In the genomic region with DNA sequence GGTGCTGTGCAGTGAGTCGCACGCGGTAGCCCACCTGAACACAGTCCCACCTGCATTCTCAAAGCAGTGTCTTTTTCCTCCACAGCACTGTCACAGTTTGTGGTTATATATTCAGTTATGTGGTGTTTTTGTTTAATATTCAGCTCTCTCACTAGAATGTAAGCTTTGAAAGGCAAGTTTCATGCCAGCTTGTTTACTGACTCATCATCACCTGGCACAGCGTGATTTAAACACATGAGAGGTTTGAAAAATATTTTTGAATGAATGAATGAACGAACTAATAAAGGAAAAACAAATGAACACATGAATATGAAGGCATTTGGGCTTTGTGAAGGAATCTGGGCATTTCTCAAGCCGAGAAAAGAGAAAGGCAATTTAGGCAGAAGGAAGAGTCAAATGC, we compare ENCODE assay signal across 16 cellular contexts. TPM values are rescaled to one million over a fixed set of nuclear protein-coding genes. Genes with fewer than 3 reads are reported as not detected.
A peak's percentile ranks its signal among the peaks of the same experiment; 100 is the strongest.
DNase-seq lines count a peak whose midpoint lies in the region; ATAC-seq, FAIRE-seq and TF ChIP-seq lines count a peak whose summit lies in the region.
"Had no signal": no experiment of that assay in that cellular context is flagged by ENCODE, and none has a peak within 500 bp of the region (broad histone marks: within the 10 kb centered on the region; RNA-seq: fewer than 3 reads in every experiment).

No MANE protein-coding gene starts in this region.

- peaks cover 3% of the 10 kb centered on the region for H3K27me3 Mint-ChIP-seq in activated CD4-positive, alpha-beta T cell treated with anti-CD3 and anti-CD28 coated beads, Interleukin-2, amount 10 ng/mL, durations not matched to agents 7 days and 5 days
- H3K27me3 Mint-ChIP-seq: CD4-positive, CD25-positive, alpha-beta regulatory T cell had no signal

- H2BK5ac ChIP-seq in neuronal stem cell (ENCODE audit: low read length), result no peak overlapping the region

- H3K27me3 ChIP-seq in liver (ENCODE audit: control insufficient read depth in 4 of 4, insufficient read depth in 4 of 4, low read length in 3 of 4) (no peaks in the 10 kb centered on the region), HepG2 (ENCODE audit: control insufficient read depth in 1 of 2, insufficient read depth in 2 of 2, low read length in 2 of 2) (no peaks in the 10 kb centered on the region), mammary epithelial cell (ENCODE audit: insufficient read depth, low read length) (no peaks in the 10 kb centered on the region), neuronal stem cell (ENCODE audit: control insufficient read depth in 3 of 3, insufficient read depth in 3 of 3, low read depth in 1 of 3, low read length in 3 of 3) (peaks cover 0 to 3% (median 0%) of the 10 kb centered on the region in 3 experiments)
- H3K27me3 ChIP-seq: BLaER1 had no signal

- no peak for ATAC-seq in HepG2
- ATAC-seq: GM12878 had no signal

- H2BK12ac ChIP-seq in neuronal stem cell (ENCODE audit: low read length), result no peak overlapping the region

- TF ChIP-seq EP300 in HepG2 (IDR thresholded peaks at IDR 0.05; ENCODE audit: low read depth in 2 of 2, low read length in 2 of 2), result no peak
- no peak for TF ChIP-seq EP300 in HepG2 (CRISPR knock-in tag; IDR thresholded peaks at IDR 0.05; ENCODE audit: borderline replicate concordance)

- no peak for TF ChIP-seq POLR2A in HepG2 (IDR thresholded peaks at IDR 0.05; ENCODE audit: insufficient read depth in 1 of 2, low read depth in 2 of 2, low read length in 2 of 2)

- DNase-seq in HepG2 (ENCODE audit: low spot score) (no peak), mammary epithelial cell (peak; percentile 49), kidney tubule cell (ENCODE audit: low spot score) (peak; percentile 36), neuronal stem cell (ENCODE audit: low spot score) (no peak), COR-L47 (lab: John Stamatoyannopoulos, UW) (no peak)
- DNase-seq in activated CD4-positive, alpha-beta T cell treated with anti-CD3 and anti-CD28 coated beads, Interleukin-2, amount 10 ng/mL, durations not matched to agents 7 days and 5 days, result no peak
- DNase-seq: 8988T; AML-193; Calu3; CD4-positive, CD25-positive, alpha-beta regulatory T cell; DMS 273 treated with DMSO at 0.1 percent for 48 hours; GM23248; H7 had no signal

- H3K9ac ChIP-seq in liver (ENCODE audit: low read depth in 1 of 2, low read length in 2 of 2), result no peak overlapping the region
- H3K9ac ChIP-seq in HepG2 (ENCODE audit: insufficient read depth, low read depth, low read length), result no peak overlapping the region
- H3K9ac ChIP-seq in mammary epithelial cell (ENCODE audit: insufficient read depth, low read length), result no peak overlapping the region
- no peak overlapping the region for H3K9ac ChIP-seq in neuronal stem cell (ENCODE audit: low read depth, low read length, poor library complexity)
- H3K9ac ChIP-seq: BLaER1, GM23248 had no signal

- no peak overlapping the region for H3K23ac ChIP-seq in neuronal stem cell (ENCODE audit: low read depth, low read length, poor library complexity)

- intact Hi-C loops in HepG2 (cut with micrococcal nuclease; ENCODE audit: unreplicated experiment) (no loop called here), mammary epithelial cell (cut with micrococcal nuclease) (loop anchor here (5.0 kb wide), 1 partner anchor 261 kb away; no protein-coding TSS in a partner anchor)

- CTCF ChIA-PET in HepG2 (lab: Yijun Ruan, JAX; ENCODE audit: low intra/inter-chr PET ratio, low total read pairs) (no interaction called here), mammary epithelial cell (lab: Charles Lee; ENCODE audit: low non-redundant PET) (interaction anchor here (0.9 kb wide), 1 partner anchor 105 kb away, joined by 3 read pairs; no protein-coding TSS in a partner anchor)
- CTCF ChIA-PET in activated CD4-positive, alpha-beta T cell treated with anti-CD3 and anti-CD28 coated beads, Interleukin-2, amount 10 ng/mL, durations not matched to agents 7 days and 5 days (lab: Charles Lee), result interaction anchor here (1.5 to 2.4 kb wide), 3 partner anchors 12 to 387 kb away, joined by 3 to 6 read pairs (median 4); no protein-coding TSS in a partner anchor

- H3K4me1 Mint-ChIP-seq in activated CD4-positive, alpha-beta T cell treated with anti-CD3 and anti-CD28 coated beads, Interleukin-2, amount 10 ng/mL, durations not matched to agents 7 days and 5 days, result peaks cover 4% of the 10 kb centered on the region

- H2BK15ac ChIP-seq in neuronal stem cell (ENCODE audit: low read length), result no peak overlapping the region

- H3K4me1 ChIP-seq in liver (ENCODE audit: control insufficient read depth in 4 of 4, insufficient read depth in 4 of 4, low read length in 3 of 4), result peaks cover 7 to 44% (median 32%) of the 10 kb centered on the region in 4 donors
- H3K4me1 ChIP-seq in HepG2 (ENCODE audit: insufficient read depth, low read length), result peaks cover 42% of the 10 kb centered on the region
- no peaks in the 10 kb centered on the region for H3K4me1 ChIP-seq in mammary epithelial cell (ENCODE audit: insufficient read depth, low read length)
- H3K4me1 ChIP-seq in neuronal stem cell (ENCODE audit: control insufficient read depth in 2 of 2, insufficient read depth in 1 of 2, low read depth in 1 of 2, low read length in 2 of 2), result peaks cover 0 to 4% of the 10 kb centered on the region in 2 donors

- H3K36me3 ChIP-seq in liver (ENCODE audit: control insufficient read depth in 4 of 4, insufficient read depth in 3 of 4, low read depth in 1 of 4, low read length in 3 of 4) (peaks cover 2 to 15% (median 5%) of the 10 kb centered on the region in 4 donors), HepG2 (replicated peaks in 1 of 2; ENCODE audit: control insufficient read depth in 1 of 2, insufficient read depth in 2 of 2, low read length in 2 of 2) (no peaks in the 10 kb centered on the region), mammary epithelial cell (ENCODE audit: insufficient read depth, low read length) (no peaks in the 10 kb centered on the region), neuronal stem cell (replicated peaks in 1 of 2; ENCODE audit: control insufficient read depth in 2 of 2, insufficient read depth in 2 of 2, low read length in 2 of 2) (no peaks in the 10 kb centered on the region)

- dilution Hi-C loops in mammary epithelial cell (cut with HindIII; ENCODE audit: low sequenced_read_pairs), result no loop called here

- no peak overlapping the region for H2AFZ ChIP-seq in HepG2 (ENCODE audit: low read length)
- no peak overlapping the region for H2AFZ ChIP-seq in mammary epithelial cell (ENCODE audit: low read depth, low read length)
- no peak overlapping the region for H2AFZ ChIP-seq in neuronal stem cell (ENCODE audit: low read length)
- H2AFZ ChIP-seq: GM23248 had no signal

- H3K27ac Mint-ChIP-seq in activated CD4-positive, alpha-beta T cell treated with anti-CD3 and anti-CD28 coated beads, Interleukin-2, amount 10 ng/mL, durations not matched to agents 7 days and 5 days, result no peak overlapping the region

- H3K79me2 ChIP-seq in HepG2 (ENCODE audit: insufficient read depth, low read length) (no peaks in the 10 kb centered on the region), mammary epithelial cell (ENCODE audit: insufficient read depth, low read length) (no peaks in the 10 kb centered on the region)

- H3K18ac ChIP-seq in neuronal stem cell (ENCODE audit: low read length), result no peak overlapping the region

- H3K14ac ChIP-seq in neuronal stem cell (ENCODE audit: low read length), result no peak overlapping the region

- H4K8ac ChIP-seq in neuronal stem cell (ENCODE audit: low read depth, low read length), result no peak overlapping the region

- H4K91ac ChIP-seq in neuronal stem cell (ENCODE audit: low read depth, low read length, poor library complexity), result no peak overlapping the region

- WGBS in liver, result 94% methylated on average over 6 of the region's 6 CpGs
- WGBS in HepG2 (ENCODE audit: low lambda C conversion rate), result 85% methylated on average over 6 of the region's 6 CpGs
- 75% methylated on average over 6 of the region's 6 CpGs for WGBS in mammary epithelial cell (ENCODE audit: low coverage, missing lambda C conversion rate)
- no CpG with 5 or more reads among the region's 6 CpGs for WGBS in neuronal stem cell (ENCODE audit: extremely low coverage in 2 of 2, insufficient read length in 2 of 2, insufficient replicate concordance in 1 of 2), 2 donors

- H3K4me3 ChIP-seq in liver (ENCODE audit: low read depth in 1 of 3, low read length in 3 of 3), result no peak overlapping the region
- no peak overlapping the region for H3K4me3 ChIP-seq in HepG2 (replicated peaks in 1 of 3; ENCODE audit: insufficient read depth in 1 of 3, low read depth in 2 of 3, low read length in 3 of 3)
- no peak overlapping the region for H3K4me3 ChIP-seq in mammary epithelial cell (replicated peaks in 1 of 3; ENCODE audit: insufficient read depth in 1 of 3, low read depth in 2 of 3, low read length in 3 of 3)
- H3K4me3 ChIP-seq in neuronal stem cell (ENCODE audit: low read length in 2 of 2), result no peak overlapping the region
- H3K4me3 ChIP-seq: BLaER1, GM12878, GM23248 had no signal

- POLR2A ChIA-PET in HepG2 (lab: Yijun Ruan, JAX), result no interaction called here
- POLR2A ChIA-PET in activated CD4-positive, alpha-beta T cell treated with anti-CD3 and anti-CD28 coated beads, Interleukin-2, amount 10 ng/mL, durations not matched to agents 7 days and 5 days (lab: Charles Lee), result no interaction called here

- BruUV-seq in HepG2 (replicated peaks; lab: Mats Ljungman, UMichigan) (no TSS peak), mammary epithelial cell (replicated peaks; lab: Mats Ljungman, UMichigan) (no TSS peak)

- H2BK120ac ChIP-seq in neuronal stem cell (ENCODE audit: low read depth, low read length), result no peak overlapping the region

- in situ Hi-C loops in HepG2 (cut with HindIII; ENCODE audit: extremely low pct_ligation_motif_present, low pct_unique_long_range_greater_than_20kb), result no loop called here
- in situ Hi-C loops in mammary epithelial cell (cut with MboI; ENCODE audit: low sequenced_read_pairs in 2 of 2), result no loop called here

- no peaks in the 10 kb centered on the region for H4K20me1 ChIP-seq in HepG2 (ENCODE audit: insufficient read depth, low read length)
- no peaks in the 10 kb centered on the region for H4K20me1 ChIP-seq in mammary epithelial cell (ENCODE audit: insufficient read depth, low read length)

- no peak overlapping the region for H3K4ac ChIP-seq in neuronal stem cell (ENCODE audit: low read length)

- H3K27ac ChIP-seq in liver (ENCODE audit: low read depth in 1 of 2, low read length in 2 of 2) (peak overlapping the region; percentile 42 to 58), HepG2 (ENCODE audit: extremely low read length, insufficient read depth, low read length) (no peak overlapping the region), mammary epithelial cell (ENCODE audit: insufficient read depth, low read depth, low read length) (no peak overlapping the region), neuronal stem cell (replicated peaks; ENCODE audit: low read length) (no peak overlapping the region)
- H3K27ac ChIP-seq: BLaER1, GM23248 had no signal

- H2AK5ac ChIP-seq in neuronal stem cell (ENCODE audit: low read depth, low read length), result no peak overlapping the region

- no peak for FAIRE-seq in HepG2 (lab: Jason Lieb, UNC)
- FAIRE-seq: GM12878 had no signal

- no peak overlapping the region for H3K4me3 Mint-ChIP-seq in activated CD4-positive, alpha-beta T cell treated with anti-CD3 and anti-CD28 coated beads, Interleukin-2, amount 10 ng/mL, durations not matched to agents 7 days and 5 days
- H3K4me3 Mint-ChIP-seq: CD4-positive, CD25-positive, alpha-beta regulatory T cell had no signal

- no peaks in the 10 kb centered on the region for H3K36me3 Mint-ChIP-seq in activated CD4-positive, alpha-beta T cell treated with anti-CD3 and anti-CD28 coated beads, Interleukin-2, amount 10 ng/mL, durations not matched to agents 7 days and 5 days (ENCODE audit: low read depth)
- H3K36me3 Mint-ChIP-seq: CD4-positive, CD25-positive, alpha-beta regulatory T cell had no signal

- H3K9me3 ChIP-seq in liver (ENCODE audit: control insufficient read depth in 4 of 4, low read length in 3 of 4) (no peaks in the 10 kb centered on the region), HepG2 (ENCODE audit: low read length) (no peaks in the 10 kb centered on the region), mammary epithelial cell (replicated peaks; ENCODE audit: insufficient read depth, low read length) (no peaks in the 10 kb centered on the region), neuronal stem cell (replicated peaks in 1 of 2; ENCODE audit: control insufficient read depth in 2 of 2, insufficient read depth in 1 of 2, low read depth in 1 of 2, low read length in 2 of 2) (no peaks in the 10 kb centered on the region)
- H3K9me3 ChIP-seq: BLaER1 had no signal

- H3K79me1 ChIP-seq in neuronal stem cell (ENCODE audit: low read depth, low read length), result no peaks in the 10 kb centered on the region

- TF ChIP-seq CTCF in liver (IDR thresholded peaks at IDR 0.05; ENCODE audit: low read depth, low read length, missing input control), result no peak
- TF ChIP-seq CTCF in HepG2 (CRISPR knock-in tag; IDR thresholded peaks at IDR 0.05), result no peak
- TF ChIP-seq CTCF in mammary epithelial cell (conservative IDR thresholded peaks at IDR 0.05 in 1 of 2, IDR thresholded peaks at IDR 0.05 in 1 of 2; ENCODE audit: extremely low read depth in 1 of 2, insufficient read depth in 1 of 2, low read depth in 1 of 2, low read length in 2 of 2), result no peak

- H3K4me2 ChIP-seq in HepG2 (ENCODE audit: low read depth, low read length), result no peak overlapping the region
- no peak overlapping the region for H3K4me2 ChIP-seq in mammary epithelial cell (ENCODE audit: insufficient read depth, low read depth, low read length)
- no peak overlapping the region for H3K4me2 ChIP-seq in neuronal stem cell (ENCODE audit: insufficient read depth, low read length, poor library complexity, severe bottlenecking)
- H3K4me2 ChIP-seq: BLaER1 had no signal

- H3K9me3 Mint-ChIP-seq in activated CD4-positive, alpha-beta T cell treated with anti-CD3 and anti-CD28 coated beads, Interleukin-2, amount 10 ng/mL, durations not matched to agents 7 days and 5 days, result no peaks in the 10 kb centered on the region
- H3K9me3 Mint-ChIP-seq: CD4-positive, CD25-positive, alpha-beta regulatory T cell had no signal

- TF ChIP-seq RAD21 in liver (IDR thresholded peaks at IDR 0.05) (no peak), HepG2 (CRISPR knock-in tag; IDR thresholded peaks at IDR 0.05) (no peak)

RNA-seq across cellular contexts. Expression of a gene that starts 51.9 kb away (rescaled TPM):
- total RNA-seq in liver (100 to 1,000 TPM in 1 of 2 donors, 10 to 100 TPM in 1; 72.9 to 115 TPM), HepG2 (2016; rRNA removed; fragmentation: Illumina TruSeq; extraction: Trizol) (86.8 and 120 TPM in 2 replicates), mammary epithelial cell (100 to 1,000 TPM; 114 to 129 TPM)
- polyA plus RNA-seq in liver (10 to 100 TPM; 20.5 to 37.9 TPM), HepG2 (2011; rRNA removed) (38.4 and 43.8 TPM in 2 replicates), mammary epithelial cell (59.7 TPM)
- total RNA-seq in HepG2 (2016; cell fraction: cytosol; rRNA removed; fragmentation: Illumina TruSeq; extraction: Trizol; ENCODE audit: low read depth), result 31.8 and 36.9 TPM in 2 replicates
- 86.8 and 122 TPM in 2 replicates for total RNA-seq in HepG2 (2016; cell fraction: insoluble cytoplasmic fraction; rRNA removed; fragmentation: Illumina TruSeq; extraction: Trizol)
- total RNA-seq in HepG2 (2016; cell fraction: membrane; rRNA removed; fragmentation: Illumina TruSeq; extraction: Trizol), result 49.6 and 60.6 TPM in 2 replicates
- 124 and 152 TPM in 2 replicates for total RNA-seq in HepG2 (2016; cell fraction: nucleus; rRNA removed; fragmentation: Illumina TruSeq; extraction: Trizol)
- 44.8 and 98.9 TPM in 2 replicates for polyA plus RNA-seq in HepG2 (2011; cell fraction: cytosol; rRNA removed)
- 34.3 and 45.7 TPM in 2 replicates for polyA plus RNA-seq in HepG2 (2011; cell fraction: nucleus; rRNA removed)
- polyA plus RNA-seq in HepG2 (2012), result 81.7 and 88.4 TPM in 2 replicates
- 8.5 and 10.4 TPM in 2 replicates for polyA plus RNA-seq in HepG2 (2016; cell fraction: cytosol; fragmentation: Illumina TruSeq; extraction: Trizol; ENCODE audit: low read depth)
- polyA plus RNA-seq in HepG2 (2016; cell fraction: insoluble cytoplasmic fraction; fragmentation: Illumina TruSeq; extraction: Trizol; ENCODE audit: low read depth), result 64.6 and 77.0 TPM in 2 replicates
- 21.8 and 23.0 TPM in 2 replicates for polyA plus RNA-seq in HepG2 (2016; cell fraction: membrane; fragmentation: Illumina TruSeq; extraction: Trizol; ENCODE audit: low read depth)
- polyA plus RNA-seq in HepG2 (2016; cell fraction: nucleus; fragmentation: Illumina TruSeq; extraction: Trizol; ENCODE audit: insufficient read depth, low read depth), result 107 and 112 TPM in 2 replicates
- 36.3 and 40.6 TPM in 2 replicates for polyA minus RNA-seq in HepG2 (2011; rRNA and poly(A)+ RNA removed; ENCODE audit: low replicate concordance)
- 55.8 and 62.3 TPM in 2 replicates for polyA minus RNA-seq in HepG2 (2011; cell fraction: cytosol; rRNA and poly(A)+ RNA removed)
- polyA minus RNA-seq in HepG2 (2011; cell fraction: nucleus; rRNA and poly(A)+ RNA removed), result 121 and 136 TPM in 2 replicates
- 58.3 TPM for polyA minus RNA-seq in mammary epithelial cell
- polyA plus RNA-seq in neuronal stem cell (2013, experiment 1 of 2), result 37.0 TPM
- polyA plus RNA-seq in neuronal stem cell (2013, experiment 2 of 2), result 37.5 TPM
- total RNA-seq in activated CD4-positive, alpha-beta T cell treated with anti-CD3 and anti-CD28 coated beads, Interleukin-2, amount 10 ng/mL, durations not matched to agents 7 days and 5 days, result 10 to 100 TPM; 73.5 to 76.1 TPM

Comparison
In these comparisons a context has a peak if more than half of its experiments do, and no peak if none do; other contexts are left out.
1. H3K27ac ChIP-seq: peak in liver (2 of 2); none in HepG2 (single experiment), mammary epithelial cell (single experiment) and neuronal stem cell (single experiment).
2. DNase-seq: peak in mammary epithelial cell (single experiment) and kidney tubule cell (single experiment); none in HepG2 (single experiment), neuronal stem cell (single experiment), activated CD4-positive, alpha-beta T cell treated with anti-CD3 and anti-CD28 coated beads, Interleukin-2, amount 10 ng/mL, durations not matched to agents 7 days and 5 days (single experiment) and COR-L47 (single experiment).